Comparison of ENCODE assay signal across 18 cellular contexts in genomic region chr16:69302301-69302700, GRCh38. TPM values are rescaled to one million over a fixed set of nuclear protein-coding genes. Genes with fewer than 3 reads are reported as not detected.
DNase-seq lines count a peak whose midpoint lies in the region; ATAC-seq and TF ChIP-seq lines count a peak whose summit lies in the region.
"Had no signal": no experiment of that assay in that cellular context is flagged by ENCODE, and none has a peak within 500 bp of the region (broad histone marks: within the 10 kb centered on the region; RNA-seq: fewer than 3 reads in every experiment).

No MANE protein-coding gene starts in this region.

- no peaks in the 10 kb centered on the region for H3K27me3 ChIP-seq in vagina

- no peaks in the 10 kb centered on the region for H3K9me3 ChIP-seq in OCI-LY7 (ENCODE audit: low read length)
- H3K9me3 ChIP-seq in vagina: no peaks in the 10 kb centered on the region
- H3K9me3 ChIP-seq: HAP-1 had no signal

- no peaks in the 10 kb centered on the region for H3K9me3 Mint-ChIP-seq in osteocyte (ENCODE audit: unreplicated experiment)
- H3K9me3 Mint-ChIP-seq: CD4-positive, alpha-beta T cell; IgD-negative memory B cell had no signal

- TSS peak; percentile 9 for BruUV-seq in OCI-LY7 (replicated peaks; lab: Mats Ljungman, UMichigan)

- H2AFZ ChIP-seq in OCI-LY7 (ENCODE audit: low read length): no peak overlapping the region

- no peak for TF ChIP-seq CTCF in OCI-LY7 (conservative IDR thresholded peaks at IDR 0.05; ENCODE audit: low read length)
- no peak for TF ChIP-seq CTCF in osteocyte (IDR thresholded peaks at IDR 0.05)
- no peak for TF ChIP-seq CTCF in vagina (IDR thresholded peaks at IDR 0.05)
- TF ChIP-seq CTCF in GM20000 (IDR thresholded peaks at IDR 0.05; ENCODE audit: extremely low read depth, missing control alignments): no peak

- H3K4me1 Mint-ChIP-seq in osteocyte (ENCODE audit: unreplicated experiment): peaks cover 10% of the 10 kb centered on the region

- H3K36me3 ChIP-seq in OCI-LY7 (ENCODE audit: insufficient read depth, low read length) (peaks cover 24% of the 10 kb centered on the region; the same call in 1 of the 2 replicates), vagina (peaks cover 0 to 36% of the 10 kb centered on the region in 2 donors)

- no peaks in the 10 kb centered on the region for H3K27me3 Mint-ChIP-seq in osteocyte (ENCODE audit: unreplicated experiment)
- H3K27me3 Mint-ChIP-seq: CD4-positive, alpha-beta T cell; IgD-negative memory B cell had no signal

- TF ChIP-seq POLR2A in vagina (IDR thresholded peaks at IDR 0.05): no peak

- H3K4me3 Mint-ChIP-seq in osteocyte (ENCODE audit: unreplicated experiment): no peak overlapping the region
- H3K4me3 Mint-ChIP-seq: CD4-positive, alpha-beta T cell had no signal

- no peak for DNase-seq in OCI-LY7 (ENCODE audit: low spot score)
- peak; percentile 16 for DNase-seq in islet precursor cell
- DNase-seq in osteocyte (ENCODE audit: extremely low spot score, unreplicated experiment): peak; percentile 8
- peak; percentile 9 to 22 for DNase-seq in vagina (ENCODE audit: extremely low spot score in 2 of 2)
- DNase-seq in GM20000 (ENCODE audit: low spot score): no peak
- DNase-seq: ACHN; C1 segment of cervical spinal cord; Calu3; CD4-positive, alpha-beta T cell; DMS 273 treated with DMSO at 0.1 percent for 48 hours had no signal

- ATAC-seq in GM18858 (IDR thresholded peaks at IDR 0.05; ENCODE audit: unreplicated experiment) (no peak), GM19397 (IDR thresholded peaks at IDR 0.05; ENCODE audit: unreplicated experiment) (no peak)
- ATAC-seq: GM12878 had no signal

- H3K36me3 Mint-ChIP-seq in osteocyte (ENCODE audit: unreplicated experiment): peaks cover 20% of the 10 kb centered on the region

- CTCF ChIA-PET in OCI-LY7 (lab: Charles Lee; ENCODE audit: unreplicated experiment): no interaction called here

- POLR2A ChIA-PET in OCI-LY7 (lab: Charles Lee): interaction anchor here (0.6 to 0.7 kb wide), 3 partner anchors 8 to 173 kb away, joined by 3 to 6 read pairs (median 3); partner anchors contain the start of gene VPS4A

- no peak overlapping the region for H3K4me2 ChIP-seq in OCI-LY7 (ENCODE audit: low read length)

- H3K79me2 ChIP-seq in OCI-LY7 (ENCODE audit: insufficient read depth, low read depth, low read length): no peaks in the 10 kb centered on the region

- no peak overlapping the region for H3K4me3 ChIP-seq in OCI-LY7 (ENCODE audit: low read depth, low read length, poor library complexity, severe bottlenecking)
- no peak overlapping the region for H3K4me3 ChIP-seq in vagina
- H3K4me3 ChIP-seq: GM12878, HAP-1 had no signal

- H4K20me1 ChIP-seq in OCI-LY7 (ENCODE audit: insufficient read depth, low read length): no peaks in the 10 kb centered on the region

- H3K9me2 ChIP-seq in OCI-LY7 (ENCODE audit: insufficient read depth, low read length): no peaks in the 10 kb centered on the region

- intact Hi-C loops in OCI-LY7 (cut with micrococcal nuclease; ENCODE audit: unreplicated experiment) (no loop called here), vagina (cut with DNase I) (no loop called here)

- H3K27ac ChIP-seq in OCI-LY7 (ENCODE audit: low read depth, low read length, poor library complexity, severe bottlenecking) (no peak overlapping the region), vagina (no peak overlapping the region)

- H3K27ac Mint-ChIP-seq in osteocyte (ENCODE audit: unreplicated experiment): no peak overlapping the region
- H3K27ac Mint-ChIP-seq: CD4-positive, alpha-beta T cell; IgD-negative memory B cell had no signal

- H3K4me1 ChIP-seq in OCI-LY7 (ENCODE audit: insufficient read depth, low read length, poor library complexity, severe bottlenecking) (peaks cover 4% of the 10 kb centered on the region), vagina (no peaks in the 10 kb centered on the region)

RNA-seq across cellular contexts. Expression of gene VPS4A, which starts 8.8 kb away (rescaled TPM):
- 32.4 and 33.7 TPM in 2 replicates for total RNA-seq in OCI-LY7 (2014; rRNA removed; shearing (Covaris generic))
- total RNA-seq in OCI-LY7 (2022) (33.3 and 38.4 TPM in 2 replicates), osteocyte (33.6 and 34.7 TPM in 2 replicates), vagina (27.7 TPM)

RNA-seq across cellular contexts. Expression of gene PDF, which starts 28.1 kb away (rescaled TPM):
- 54.8 and 85.4 TPM in 2 replicates for total RNA-seq in OCI-LY7 (2014; rRNA removed; shearing (Covaris generic))
- total RNA-seq in OCI-LY7 (2022) (31.6 and 37.8 TPM in 2 replicates), osteocyte (11.8 and 12.6 TPM in 2 replicates), vagina (44.9 TPM)

RNA-seq across cellular contexts. Expression of gene COG8, which starts 37.1 kb away (rescaled TPM):
- 39.0 and 60.3 TPM in 2 replicates for total RNA-seq in OCI-LY7 (2014; rRNA removed; shearing (Covaris generic))
- 55.9 and 60.9 TPM in 2 replicates for total RNA-seq in OCI-LY7 (2022)
- 50.8 and 52.3 TPM in 2 replicates for total RNA-seq in osteocyte
- 46.2 TPM for total RNA-seq in vagina

RNA-seq across cellular contexts. Expression of gene NIP7, which starts 37.3 kb away (rescaled TPM):
- 26.9 and 39.7 TPM in 2 replicates for total RNA-seq in OCI-LY7 (2014; rRNA removed; shearing (Covaris generic))
- total RNA-seq in OCI-LY7 (2022) (49.1 and 50.7 TPM in 2 replicates), osteocyte (21.1 and 22.7 TPM in 2 replicates), vagina (15.2 TPM)

RNA-seq across cellular contexts. Expression of gene TMED6, which starts 49.3 kb away (rescaled TPM):
- total RNA-seq in OCI-LY7 (2014; rRNA removed; shearing (Covaris generic)): 1.7 TPM in 1 of 2 replicates, not detected in the other
- total RNA-seq in OCI-LY7 (2022) (1.2 and 1.7 TPM in 2 replicates), osteocyte (0.40 and 0.94 TPM in 2 replicates), vagina (not detected)
- total RNA-seq: A172, Daoy, H1 had no signal

Comparison
In these comparisons a context has a peak if more than half of its experiments do, and no peak if none do; other contexts are left out.
1. DNase-seq: peak in islet precursor cell (single experiment), osteocyte (single experiment) and vagina (2 of 2); none in OCI-LY7 (single experiment) and GM20000 (single experiment).